Comparison of ENCODE assay signal across 8 cellular contexts in genomic region chr7:33610918-33611317, GRCh38.
"Had no signal": no experiment of that assay in that cellular context is flagged by ENCODE, and none has a peak within 500 bp of the region (broad histone marks: within the 10 kb centered on the region; RNA-seq: fewer than 3 reads in every experiment).

No MANE protein-coding gene starts in this region.

- H3K9ac ChIP-seq: GM23248 had no signal

- H3K36me3 ChIP-seq: HAP-1 had no signal

- ATAC-seq: HCT116, HepG2 had no signal

- FAIRE-seq: HepG2 had no signal

- H3K9me3 ChIP-seq: HAP-1 had no signal

- DNase-seq: GM23248, GOT3, H7, HFFc6 had no signal

- H3K4me3 ChIP-seq: GM23248, HAP-1 had no signal

- H3K27ac ChIP-seq: GM23248, HL-60 had no signal

- H3K4me1 ChIP-seq: HAP-1 had no signal
